8 cellular contexts compared by ENCODE assay signal in the genomic region with DNA sequence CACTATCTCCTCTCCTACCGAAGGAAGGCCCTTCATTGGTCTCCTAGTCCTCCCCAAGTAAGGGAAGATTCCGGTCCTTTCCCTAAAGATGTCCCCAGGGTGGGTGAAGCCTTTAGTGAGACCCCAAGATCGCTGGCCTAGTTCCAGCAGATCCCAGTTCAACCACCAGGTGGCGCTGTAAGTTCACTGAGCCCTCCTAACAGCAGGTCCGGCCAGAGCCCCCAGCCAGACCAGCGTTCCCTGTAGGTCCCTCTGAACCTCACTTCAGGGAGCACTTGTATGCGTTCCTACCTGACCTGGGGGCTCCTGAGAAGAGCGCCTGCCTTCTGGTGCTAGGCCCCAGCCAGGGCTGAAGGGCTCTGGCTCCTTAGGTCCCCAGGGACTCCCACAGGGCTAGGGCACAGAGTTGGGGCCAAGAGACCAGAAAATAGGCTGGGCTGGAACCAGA. TPM values are rescaled to one million over a fixed set of nuclear protein-coding genes. Genes with fewer than 3 reads are reported as not detected.
DNase-seq lines count a peak whose midpoint lies in the region; ATAC-seq and TF ChIP-seq lines count a peak whose summit lies in the region.

No MANE protein-coding gene starts in this region.

- H3K4me1 ChIP-seq in OCI-LY7 (ENCODE audit: insufficient read depth, low read length, poor library complexity, severe bottlenecking) (no peaks in the 10 kb centered on the region), thoracic aorta (ENCODE audit: control insufficient read depth in 1 of 2, low read depth in 2 of 2) (no peaks in the 10 kb centered on the region)

- H4K20me1 ChIP-seq in OCI-LY7 (ENCODE audit: insufficient read depth, low read length), result no peaks in the 10 kb centered on the region

- H3K36me3 Mint-ChIP-seq in activated T-cell treated with anti-CD3 and anti-CD28 coated beads, Interleukin-2, amount 50 U/mL, for 4 hours (ENCODE audit: insufficient read depth), result no peaks in the 10 kb centered on the region

- H2AFZ ChIP-seq in OCI-LY7 (ENCODE audit: low read length), result no peak overlapping the region

- H3K27ac ChIP-seq in OCI-LY7 (ENCODE audit: low read depth, low read length, poor library complexity, severe bottlenecking) (no peak overlapping the region), thoracic aorta (no peak overlapping the region)

- peak; percentile 93 for TF ChIP-seq CTCF in OCI-LY7 (conservative IDR thresholded peaks at IDR 0.05; ENCODE audit: low read length)
- TF ChIP-seq CTCF in fibroblast of the aortic adventitia (IDR thresholded peaks at IDR 0.05; ENCODE audit: insufficient read depth, low read length), result peak; percentile 82
- TF ChIP-seq CTCF in thoracic aorta (IDR thresholded peaks at IDR 0.05), result peak; percentile 95

- H3K36me3 ChIP-seq in OCI-LY7 (ENCODE audit: insufficient read depth, low read length) (no peaks in the 10 kb centered on the region), thoracic aorta (no peaks in the 10 kb centered on the region)

- H3K27me3 ChIP-seq in thoracic aorta (replicated peaks; ENCODE audit: insufficient read depth), result no peaks in the 10 kb centered on the region

- peak; percentile 65 for DNase-seq in NCI-H1436 (lab: John Stamatoyannopoulos, UW)
- DNase-seq in NCI-H1436 treated with DMSO at 0.1 percent for 48 hours (lab: John Stamatoyannopoulos, UW), result no peak
- DNase-seq in OCI-LY7 (ENCODE audit: low spot score), result peak; percentile 56
- DNase-seq in activated T-cell treated with anti-CD3 and anti-CD28 coated beads, Interleukin-2, amount 50 U/mL, for 4 hours, result peak; percentile 64
- DNase-seq in fibroblast of the aortic adventitia (ENCODE audit: low read depth), result peak; percentile 64
- DNase-seq in nucleus accumbens (lab: John Stamatoyannopoulos, UW), result peak in 49 of 56 donors; percentile 14 to 89 (median 54)
- DNase-seq in thoracic aorta (ENCODE audit: low spot score), result peak; percentile 33

- CTCF ChIA-PET in OCI-LY7 (lab: Charles Lee; ENCODE audit: unreplicated experiment), result no interaction called here

- peaks cover 1% of the 10 kb centered on the region for H3K27me3 Mint-ChIP-seq in activated T-cell treated with anti-CD3 and anti-CD28 coated beads, Interleukin-2, amount 50 U/mL, for 4 hours (ENCODE audit: low read depth)

- H3K9me2 ChIP-seq in OCI-LY7 (ENCODE audit: insufficient read depth, low read length), result no peaks in the 10 kb centered on the region

- H3K4me3 Mint-ChIP-seq in activated T-cell treated with anti-CD3 and anti-CD28 coated beads, Interleukin-2, amount 50 U/mL, for 4 hours, result no peak overlapping the region

- intact Hi-C loops in OCI-LY7 (cut with micrococcal nuclease; ENCODE audit: unreplicated experiment), result loop anchor here (2.0 to 5.0 kb wide), 2 partner anchors 37 to 341 kb away; partner anchors contain the start of gene LMO1

- POLR2A ChIA-PET in OCI-LY7 (lab: Charles Lee), result interaction anchor here (0.6 kb wide), 1 partner anchor 528 kb away, joined by 3 read pairs; no protein-coding TSS in a partner anchor

- H3K4me2 ChIP-seq in OCI-LY7 (ENCODE audit: low read length), result no peak overlapping the region

- H3K9me3 ChIP-seq in OCI-LY7 (ENCODE audit: low read length) (no peaks in the 10 kb centered on the region), thoracic aorta (no peaks in the 10 kb centered on the region)

- no peaks in the 10 kb centered on the region for H3K79me2 ChIP-seq in OCI-LY7 (ENCODE audit: insufficient read depth, low read depth, low read length)

- no peaks in the 10 kb centered on the region for H3K9me3 Mint-ChIP-seq in activated T-cell treated with anti-CD3 and anti-CD28 coated beads, Interleukin-2, amount 50 U/mL, for 4 hours

- peaks cover 1% of the 10 kb centered on the region for H3K4me1 Mint-ChIP-seq in activated T-cell treated with anti-CD3 and anti-CD28 coated beads, Interleukin-2, amount 50 U/mL, for 4 hours (ENCODE audit: low read depth)

- no TSS peak for BruUV-seq in OCI-LY7 (replicated peaks; lab: Mats Ljungman, UMichigan)

- H3K4me3 ChIP-seq in OCI-LY7 (ENCODE audit: low read depth, low read length, poor library complexity, severe bottlenecking), result no peak overlapping the region
- no peak overlapping the region for H3K4me3 ChIP-seq in fibroblast of the aortic adventitia (ENCODE audit: low read depth, low read length)
- no peak overlapping the region for H3K4me3 ChIP-seq in thoracic aorta

- ATAC-seq in HG03442 (IDR thresholded peaks at IDR 0.05; ENCODE audit: unreplicated experiment) (peak; percentile 49), thoracic aorta (ENCODE audit: insufficient number of reproducible peaks, low FRiP score, low read depth) (no peak)
- peak; percentile 61 to 64 for ATAC-seq in activated T-cell treated with anti-CD3 and anti-CD28 coated beads, Interleukin-2, amount 50 U/mL, for 4 hours

RNA-seq across cellular contexts. Expression of gene LMO1, which starts 38.1 kb away (rescaled TPM):
- total RNA-seq in OCI-LY7 (2014; rRNA removed; shearing (Covaris generic)), result not detected in 2 replicates
- total RNA-seq in OCI-LY7 (2022) (not detected in 2 replicates), fibroblast of the aortic adventitia (ENCODE audit: low replicate concordance) (not detected in 2 replicates), thoracic aorta (not detected)
- total RNA-seq in activated T-cell treated with anti-CD3 and anti-CD28 coated beads, Interleukin-2, amount 50 U/mL, for 4 hours, result not detected

RNA-seq across cellular contexts. Expression of gene RIC3, which starts 56.8 kb away (rescaled TPM):
- total RNA-seq in OCI-LY7 (2014; rRNA removed; shearing (Covaris generic)), result not detected in 2 replicates
- total RNA-seq in OCI-LY7 (2022) (not detected in 2 replicates), fibroblast of the aortic adventitia (ENCODE audit: low replicate concordance) (not detected in 2 replicates), thoracic aorta (10 to 100 TPM; 13.1 to 17.7 TPM)
- 10 to 100 TPM; 14.5 to 16.6 (median 15.2) TPM for total RNA-seq in activated T-cell treated with anti-CD3 and anti-CD28 coated beads, Interleukin-2, amount 50 U/mL, for 4 hours

Comparison
In these comparisons a context has a peak if more than half of its experiments do, and no peak if none do; other contexts are left out.
1. RNA of gene RIC3, which starts 56.8 kb away (total RNA-seq): 13.1 to 17.7 TPM in thoracic aorta and 14.5 to 16.6 TPM in activated T-cell treated with anti-CD3 and anti-CD28 coated beads, Interleukin-2, amount 50 U/mL, for 4 hours; not detected in OCI-LY7 and not detected in fibroblast of the aortic adventitia; every median in the first group is over 10 times any median in the second.
2. Peak in every context shown above with its lines, with median percentiles within 50 percentile points of each other: CTCF ChIP-seq.